Comparison of ENCODE assay signal across 23 cellular contexts in the genomic region with DNA sequence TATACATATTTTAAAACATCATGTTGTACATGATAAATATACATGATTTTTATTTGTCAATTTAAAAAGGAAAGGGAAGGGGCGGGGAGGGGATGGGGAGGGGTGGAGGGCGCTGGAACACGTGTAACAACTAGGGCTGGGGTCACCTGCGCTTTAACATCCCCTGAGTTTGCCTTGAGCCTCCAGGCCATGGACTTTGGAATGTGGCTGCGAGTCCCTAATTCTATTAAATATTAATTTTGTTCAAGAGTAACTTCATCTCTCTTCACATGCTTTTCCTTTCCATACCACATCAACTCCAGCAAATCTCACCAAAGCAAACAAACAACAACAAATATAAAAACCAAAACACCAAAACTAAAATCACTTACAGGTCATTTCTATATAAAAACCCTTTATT. TPM values are rescaled to one million over a fixed set of nuclear protein-coding genes. Genes with fewer than 3 reads are reported as not detected.
"Had no signal": no experiment of that assay in that cellular context is flagged by ENCODE, and none has a peak within 500 bp of the region (broad histone marks: within the 10 kb centered on the region; RNA-seq: fewer than 3 reads in every experiment).

No MANE protein-coding gene starts in this region.

- DNase-seq: activated CD4-positive, alpha-beta T cell treated with anti-CD3 and anti-CD28 coated beads for 4 hours; activated CD8-positive, alpha-beta memory T cell treated with anti-CD3 and anti-CD28 coated beads, Interleukin-2, amount 50 U/mL, for 4 hours; activated CD8-positive, alpha-beta T cell treated with anti-CD3 and anti-CD28 coated beads for 36 hours; activated gamma-delta T cell treated with Interleukin-2 at 50 U/mL for 16 hours; activated naive CD4-positive, alpha-beta T cell treated with anti-CD3 and anti-CD28 coated beads, Interleukin-2, amount 10 ng/mL, durations not matched to agents 7 days and 5 days; activated naive CD8-positive, alpha-beta T cell treated with anti-CD3 and anti-CD28 coated beads for 36 hours; activated T-cell treated with anti-CD3 and anti-CD28 coated beads, Interleukin-2, amount 50 U/mL, for 72 hours; Karpas-422; MM.1S; NCI-H1048; NCI-H146; NCI-H187 treated with DMSO at 0.1 percent for 48 hours; NCI-H2081 treated with DMSO at 0.1 percent for 48 hours; NCI-H446; NCI-H524; PC-9; SW 1271 had no signal

- H3K9me3 Mint-ChIP-seq: activated CD8-positive, alpha-beta T cell treated with anti-CD3 and anti-CD28 coated beads for 36 hours; activated naive CD4-positive, alpha-beta T cell treated with anti-CD3 and anti-CD28 coated beads, Interleukin-2, amount 10 ng/mL, durations not matched to agents 7 days and 5 days; activated naive CD8-positive, alpha-beta T cell treated with anti-CD3 and anti-CD28 coated beads for 36 hours; activated T-cell treated with anti-CD3 and anti-CD28 coated beads, Interleukin-2, amount 50 U/mL, for 72 hours; activated T-helper 2 cell treated with anti-CD3 and anti-CD28 coated beads, Interferon-gamma antibody, Interleukin-2, Interleukin-4, amounts not matched to agents 10 μg/mL and 5 μg/mL and 100 μg/mL, durations not matched to agents 14 hours and 24 hours and 36 hours; T-helper 1 cell treated with Interleukin-12 subunit alpha and Interleukin-12 subunit beta and Interleukin-4 antibody, amounts not matched to agents 30 μg/mL and 1 μg/mL, for 36 hours had no signal

- ATAC-seq: activated CD4-positive, CD25-positive, alpha-beta regulatory T cell treated with anti-CD3 and anti-CD28 coated beads, Interleukin-2, amount 50 U/mL, for 24 hours; activated CD8-positive, alpha-beta T cell treated with anti-CD3 and anti-CD28 coated beads for 36 hours; activated T-cell treated with anti-CD3 and anti-CD28 coated beads, Interleukin-2, amount 50 U/mL, for 72 hours; K562 had no signal

- H3K4me2 ChIP-seq: PC-9 had no signal

- H2AFZ ChIP-seq: PC-9 had no signal

- H3K4me3 ChIP-seq: K562, PC-9, SK-N-MC had no signal

- H3K4me3 Mint-ChIP-seq: activated CD8-positive, alpha-beta T cell treated with anti-CD3 and anti-CD28 coated beads for 36 hours; activated naive CD4-positive, alpha-beta T cell treated with anti-CD3 and anti-CD28 coated beads, Interleukin-2, amount 10 ng/mL, durations not matched to agents 7 days and 5 days; activated naive CD8-positive, alpha-beta T cell treated with anti-CD3 and anti-CD28 coated beads for 36 hours; activated T-cell treated with anti-CD3 and anti-CD28 coated beads, Interleukin-2, amount 50 U/mL, for 72 hours; T-helper 1 cell treated with Interleukin-12 subunit alpha and Interleukin-12 subunit beta and Interleukin-4 antibody, amounts not matched to agents 30 μg/mL and 1 μg/mL, for 36 hours had no signal

- H3K27me3 Mint-ChIP-seq: activated naive CD8-positive, alpha-beta T cell treated with anti-CD3 and anti-CD28 coated beads for 36 hours had no signal

- H3K27ac Mint-ChIP-seq: activated CD8-positive, alpha-beta T cell treated with anti-CD3 and anti-CD28 coated beads for 36 hours; activated naive CD4-positive, alpha-beta T cell treated with anti-CD3 and anti-CD28 coated beads, Interleukin-2, amount 10 ng/mL, durations not matched to agents 7 days and 5 days; activated naive CD8-positive, alpha-beta T cell treated with anti-CD3 and anti-CD28 coated beads for 36 hours; activated T-cell treated with anti-CD3 and anti-CD28 coated beads, Interleukin-2, amount 50 U/mL, for 72 hours; activated T-helper 2 cell treated with anti-CD3 and anti-CD28 coated beads, Interferon-gamma antibody, Interleukin-2, Interleukin-4, amounts not matched to agents 10 μg/mL and 5 μg/mL and 100 μg/mL, durations not matched to agents 14 hours and 24 hours and 36 hours; T-helper 1 cell treated with Interleukin-12 subunit alpha and Interleukin-12 subunit beta and Interleukin-4 antibody, amounts not matched to agents 30 μg/mL and 1 μg/mL, for 36 hours had no signal

- H3K27ac ChIP-seq: PC-9, SK-N-MC had no signal

- FAIRE-seq: K562 had no signal

RNA-seq across cellular contexts. Expression of gene IFIT1B, which starts 47.1 kb away (rescaled TPM):
- total RNA-seq: activated CD8-positive, alpha-beta T cell treated with anti-CD3 and anti-CD28 coated beads for 36 hours; activated naive CD8-positive, alpha-beta T cell treated with anti-CD3 and anti-CD28 coated beads for 36 hours; activated T-cell treated with anti-CD3 and anti-CD28 coated beads, Interleukin-2, amount 50 U/mL, for 72 hours; activated T-helper 2 cell treated with anti-CD3 and anti-CD28 coated beads, Interferon-gamma antibody, Interleukin-2, Interleukin-4, amounts not matched to agents 10 μg/mL and 5 μg/mL and 100 μg/mL, durations not matched to agents 14 hours and 24 hours and 36 hours; K562; PC-9 had no signal
- polyA plus RNA-seq: adipose tissue, K562 had no signal
